ENCODE assay signal across 11 cellular contexts in the genomic region with DNA sequence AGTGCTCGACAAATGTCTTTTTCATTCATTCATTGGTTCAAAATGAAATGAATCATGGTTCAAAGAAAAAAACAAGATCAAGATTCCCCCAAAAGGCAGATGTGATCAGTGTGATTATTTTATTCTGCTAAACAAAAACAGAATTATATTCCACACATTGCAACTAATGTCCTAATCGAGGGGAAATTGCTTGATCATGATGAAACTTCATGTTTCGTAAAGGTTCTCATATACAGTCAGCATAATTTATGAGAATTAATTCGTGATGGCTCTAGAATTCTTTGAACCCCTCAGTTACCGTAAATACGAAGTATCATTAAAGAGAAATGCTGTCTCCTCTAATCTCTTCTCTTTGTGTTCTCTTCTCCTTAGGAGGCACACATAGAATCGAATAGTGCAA.
"Had no signal": no experiment of that assay in that cellular context is flagged by ENCODE, and none has a peak within 500 bp of the region (broad histone marks: within the 10 kb centered on the region; RNA-seq: fewer than 3 reads in every experiment).

No MANE protein-coding gene starts in this region.

- H3K4me1 ChIP-seq: HAP-1 had no signal

- H3K4me2 ChIP-seq: KMS-11 had no signal

- H3K27ac ChIP-seq: GM23248, HL-60, KMS-11 had no signal

- H3K4me3 ChIP-seq: GM23248, HAP-1 had no signal

- DNase-seq: GM23248, GOT3, H7, HFFc6, IMR-90, Karpas-422, KBM-7 had no signal

- H3K9ac ChIP-seq: GM23248, KMS-11 had no signal

- H3K36me3 ChIP-seq: HAP-1 had no signal

- ATAC-seq: HCT116 had no signal

- H3K9me3 ChIP-seq: HAP-1 had no signal

- H2AFZ ChIP-seq: GM23248 had no signal
